ENCODE assay signal across 2 cellular contexts in the genomic region with DNA sequence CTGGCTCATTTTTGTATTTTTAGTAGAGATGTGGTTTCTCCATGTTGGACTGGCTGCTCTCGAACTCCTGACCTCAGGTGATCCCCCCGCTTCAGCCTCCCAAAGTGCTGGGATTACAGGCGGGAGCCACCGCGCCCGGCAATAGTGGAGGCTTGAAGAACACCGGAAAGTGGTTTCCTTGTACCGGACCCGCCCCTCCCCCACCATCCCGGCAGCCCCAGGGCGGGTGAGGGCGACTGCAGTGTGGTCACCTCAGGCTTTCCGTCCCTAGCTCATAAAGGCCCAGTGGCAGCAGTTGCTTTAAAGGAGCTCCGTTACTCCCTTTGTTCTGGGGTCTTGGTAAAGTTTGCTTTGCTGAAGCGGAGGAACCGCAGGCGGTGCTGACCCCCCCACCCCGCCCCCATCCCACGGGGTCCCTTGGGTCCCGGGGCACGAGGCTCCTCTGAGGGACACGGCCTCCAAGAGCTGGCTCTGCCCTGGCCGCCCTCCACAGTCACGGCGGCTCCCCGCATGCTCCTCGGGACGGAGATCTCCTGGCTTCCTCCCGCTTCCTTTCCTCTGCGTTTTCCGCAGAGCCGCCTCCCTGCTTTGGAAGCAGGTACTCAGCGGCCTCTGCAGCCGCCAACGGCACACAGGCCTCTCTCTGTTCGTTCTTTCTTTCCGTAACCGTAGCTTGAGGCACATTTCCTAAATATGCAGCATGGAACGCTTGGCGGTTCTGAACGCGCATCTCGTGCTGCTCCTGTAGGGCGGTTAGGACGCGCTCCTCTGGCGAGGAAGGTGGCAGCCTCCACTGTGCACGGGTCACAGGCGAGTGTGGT.
TF ChIP-seq lines count a peak whose summit lies in the region.

No MANE protein-coding gene starts in this region.

TF ChIP-seq in SK-N-SH, 30 proteins besides CTCF, POLR2A, EP300 and RAD21 (continued from another document):
- TF ChIP-seq, protein P1, sequence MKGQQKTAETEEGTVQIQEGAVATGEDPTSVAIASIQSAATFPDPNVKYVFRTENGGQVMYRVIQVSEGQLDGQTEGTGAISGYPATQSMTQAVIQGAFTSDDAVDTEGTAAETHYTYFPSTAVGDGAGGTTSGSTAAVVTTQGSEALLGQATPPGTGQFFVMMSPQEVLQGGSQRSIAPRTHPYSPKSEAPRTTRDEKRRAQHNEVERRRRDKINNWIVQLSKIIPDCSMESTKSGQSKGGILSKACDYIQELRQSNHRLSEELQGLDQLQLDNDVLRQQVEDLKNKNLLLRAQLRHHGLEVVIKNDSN (IDR thresholded peaks at IDR 0.05; ENCODE audit: borderline replicate concordance, low read depth), result no peak
- no peak for TF ChIP-seq JUND (IDR thresholded peaks at IDR 0.05)
- TF ChIP-seq, protein P2, sequence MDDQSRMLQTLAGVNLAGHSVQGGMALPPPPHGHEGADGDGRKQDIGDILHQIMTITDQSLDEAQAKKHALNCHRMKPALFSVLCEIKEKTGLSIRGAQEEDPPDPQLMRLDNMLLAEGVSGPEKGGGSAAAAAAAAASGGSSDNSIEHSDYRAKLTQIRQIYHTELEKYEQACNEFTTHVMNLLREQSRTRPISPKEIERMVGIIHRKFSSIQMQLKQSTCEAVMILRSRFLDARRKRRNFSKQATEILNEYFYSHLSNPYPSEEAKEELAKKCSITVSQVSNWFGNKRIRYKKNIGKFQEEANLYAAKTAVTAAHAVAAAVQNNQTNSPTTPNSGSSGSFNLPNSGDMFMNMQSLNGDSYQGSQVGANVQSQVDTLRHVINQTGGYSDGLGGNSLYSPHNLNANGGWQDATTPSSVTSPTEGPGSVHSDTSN (IDR thresholded peaks at IDR 0.05), result no peak

TF ChIP-seq in SK-N-SH treated with all-trans-retinoic acid at 6 μM for 48 hours, 23 proteins besides CTCF, POLR2A, EP300 and RAD21 (continued from another document):
- TF ChIP-seq, protein P3, sequence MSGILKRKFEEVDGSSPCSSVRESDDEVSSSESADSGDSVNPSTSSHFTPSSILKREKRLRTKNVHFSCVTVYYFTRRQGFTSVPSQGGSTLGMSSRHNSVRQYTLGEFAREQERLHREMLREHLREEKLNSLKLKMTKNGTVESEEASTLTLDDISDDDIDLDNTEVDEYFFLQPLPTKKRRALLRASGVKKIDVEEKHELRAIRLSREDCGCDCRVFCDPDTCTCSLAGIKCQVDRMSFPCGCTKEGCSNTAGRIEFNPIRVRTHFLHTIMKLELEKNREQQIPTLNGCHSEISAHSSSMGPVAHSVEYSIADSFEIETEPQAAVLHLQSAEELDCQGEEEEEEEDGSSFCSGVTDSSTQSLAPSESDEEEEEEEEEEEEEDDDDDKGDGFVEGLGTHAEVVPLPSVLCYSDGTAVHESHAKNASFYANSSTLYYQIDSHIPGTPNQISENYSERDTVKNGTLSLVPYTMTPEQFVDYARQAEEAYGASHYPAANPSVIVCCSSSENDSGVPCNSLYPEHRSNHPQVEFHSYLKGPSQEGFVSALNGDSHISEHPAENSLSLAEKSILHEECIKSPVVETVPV (CRISPR knock-in tag; IDR thresholded peaks at IDR 0.05), result no peak
- TF ChIP-seq, protein P4, sequence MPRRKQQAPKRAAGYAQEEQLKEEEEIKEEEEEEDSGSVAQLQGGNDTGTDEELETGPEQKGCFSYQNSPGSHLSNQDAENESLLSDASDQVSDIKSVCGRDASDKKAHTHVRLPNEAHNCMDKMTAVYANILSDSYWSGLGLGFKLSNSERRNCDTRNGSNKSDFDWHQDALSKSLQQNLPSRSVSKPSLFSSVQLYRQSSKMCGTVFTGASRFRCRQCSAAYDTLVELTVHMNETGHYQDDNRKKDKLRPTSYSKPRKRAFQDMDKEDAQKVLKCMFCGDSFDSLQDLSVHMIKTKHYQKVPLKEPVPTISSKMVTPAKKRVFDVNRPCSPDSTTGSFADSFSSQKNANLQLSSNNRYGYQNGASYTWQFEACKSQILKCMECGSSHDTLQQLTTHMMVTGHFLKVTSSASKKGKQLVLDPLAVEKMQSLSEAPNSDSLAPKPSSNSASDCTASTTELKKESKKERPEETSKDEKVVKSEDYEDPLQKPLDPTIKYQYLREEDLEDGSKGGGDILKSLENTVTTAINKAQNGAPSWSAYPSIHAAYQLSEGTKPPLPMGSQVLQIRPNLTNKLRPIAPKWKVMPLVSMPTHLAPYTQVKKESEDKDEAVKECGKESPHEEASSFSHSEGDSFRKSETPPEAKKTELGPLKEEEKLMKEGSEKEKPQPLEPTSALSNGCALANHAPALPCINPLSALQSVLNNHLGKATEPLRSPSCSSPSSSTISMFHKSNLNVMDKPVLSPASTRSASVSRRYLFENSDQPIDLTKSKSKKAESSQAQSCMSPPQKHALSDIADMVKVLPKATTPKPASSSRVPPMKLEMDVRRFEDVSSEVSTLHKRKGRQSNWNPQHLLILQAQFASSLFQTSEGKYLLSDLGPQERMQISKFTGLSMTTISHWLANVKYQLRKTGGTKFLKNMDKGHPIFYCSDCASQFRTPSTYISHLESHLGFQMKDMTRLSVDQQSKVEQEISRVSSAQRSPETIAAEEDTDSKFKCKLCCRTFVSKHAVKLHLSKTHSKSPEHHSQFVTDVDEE (CRISPR knock-in tag; IDR thresholded peaks at IDR 0.05), result no peak
- no peak for TF ChIP-seq OSR1 (CRISPR knock-in tag; IDR thresholded peaks at IDR 0.05)
- no peak for TF ChIP-seq ISL1 (CRISPR knock-in tag; IDR thresholded peaks at IDR 0.05)
- TF ChIP-seq CSDC2 (CRISPR knock-in tag; IDR thresholded peaks at IDR 0.05), result no peak
- TF ChIP-seq PATZ1 (CRISPR knock-in tag; IDR thresholded peaks at IDR 0.05; ENCODE audit: borderline replicate concordance), result no peak
- no peak for TF ChIP-seq GLIS3 (CRISPR knock-in tag; IDR thresholded peaks at IDR 0.05)
- TF ChIP-seq, protein P5, sequence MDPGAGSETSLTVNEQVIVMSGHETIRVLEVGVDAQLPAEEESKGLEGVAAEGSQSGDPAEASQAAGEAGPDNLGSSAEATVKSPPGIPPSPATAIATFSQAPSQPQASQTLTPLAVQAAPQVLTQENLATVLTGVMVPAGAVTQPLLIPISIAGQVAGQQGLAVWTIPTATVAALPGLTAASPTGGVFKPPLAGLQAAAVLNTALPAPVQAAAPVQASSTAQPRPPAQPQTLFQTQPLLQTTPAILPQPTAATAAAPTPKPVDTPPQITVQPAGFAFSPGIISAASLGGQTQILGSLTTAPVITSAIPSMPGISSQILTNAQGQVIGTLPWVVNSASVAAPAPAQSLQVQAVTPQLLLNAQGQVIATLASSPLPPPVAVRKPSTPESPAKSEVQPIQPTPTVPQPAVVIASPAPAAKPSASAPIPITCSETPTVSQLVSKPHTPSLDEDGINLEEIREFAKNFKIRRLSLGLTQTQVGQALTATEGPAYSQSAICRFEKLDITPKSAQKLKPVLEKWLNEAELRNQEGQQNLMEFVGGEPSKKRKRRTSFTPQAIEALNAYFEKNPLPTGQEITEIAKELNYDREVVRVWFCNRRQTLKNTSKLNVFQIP (CRISPR knock-in tag; IDR thresholded peaks at IDR 0.05; ENCODE audit: borderline replicate concordance, low read depth), result no peak
